ENCODE assay signal across 11 cellular contexts in genomic region chr9:98809311-98810105, GRCh38. TPM values are rescaled to one million over a fixed set of nuclear protein-coding genes. Genes with fewer than 3 reads are reported as not detected.
DNase-seq lines count a peak whose midpoint lies in the region; ATAC-seq and TF ChIP-seq lines count a peak whose summit lies in the region.
"Had no signal": no experiment of that assay in that cellular context is flagged by ENCODE, and none has a peak within 500 bp of the region (broad histone marks: within the 10 kb centered on the region; RNA-seq: fewer than 3 reads in every experiment).

No MANE protein-coding gene starts in this region.

- H3K4me1 Mint-ChIP-seq in H9 (peaks cover 38 to 54% of the 10 kb centered on the region in 2 experiments), mesothelial cell of epicardium (peaks cover 58% of the 10 kb centered on the region)
- peaks cover 31% of the 10 kb centered on the region for H3K4me1 Mint-ChIP-seq in activated naive CD8-positive, alpha-beta T cell treated with anti-CD3 and anti-CD28 coated beads, Interleukin-2, amount 50 U/mL, for 24 hours

- H3K27me3 Mint-ChIP-seq in H9 (ENCODE audit: low read depth) (peaks cover 27% of the 10 kb centered on the region), mesothelial cell of epicardium (ENCODE audit: low read depth) (peaks cover 18% of the 10 kb centered on the region)
- peaks cover 2% of the 10 kb centered on the region for H3K27me3 Mint-ChIP-seq in activated naive CD8-positive, alpha-beta T cell treated with anti-CD3 and anti-CD28 coated beads, Interleukin-2, amount 50 U/mL, for 24 hours

- H3K18ac ChIP-seq in H9 (ENCODE audit: insufficient read length, low read depth, low read length): no peak overlapping the region

- H3K4me1 ChIP-seq in BLaER1 treated with 17β-estradiol and CSF1 and Interleukin-3, amounts not matched to agents 10 nM and 100 nM: peaks cover 17 to 43% (median 25%) of the 10 kb centered on the region in 10 experiments; a peak in 19 of 20 replicates
- H3K4me1 ChIP-seq in H9 (ENCODE audit: insufficient read depth, low read length) (no peaks in the 10 kb centered on the region), gastrocnemius medialis (peaks cover 6 to 7% of the 10 kb centered on the region in 2 donors)

- H3K4ac ChIP-seq in H9 (ENCODE audit: low read depth, low read length): no peak overlapping the region

- no peak overlapping the region for H3K9ac ChIP-seq in BLaER1 treated with 17β-estradiol and CSF1 and Interleukin-3, amounts not matched to agents 10 nM and 100 nM
- H3K9ac ChIP-seq in H9 (ENCODE audit: extremely low read depth, insufficient read length, low read length): no peak overlapping the region

- H2AK5ac ChIP-seq in H9 (ENCODE audit: insufficient read length, low read length): no peak overlapping the region

- H4K91ac ChIP-seq in H9 (ENCODE audit: insufficient read length, low read depth, low read length): no peak overlapping the region

- no peak for DNase-seq in H9
- no peak for DNase-seq in activated naive CD8-positive, alpha-beta T cell treated with anti-CD3 and anti-CD28 coated beads, Interleukin-2, amount 50 U/mL, for 24 hours
- DNase-seq in mesothelial cell of epicardium (ENCODE audit: low spot score in 2 of 2, unreplicated experiment in 2 of 2): no peak
- no peak for DNase-seq in caudate nucleus (lab: John Stamatoyannopoulos, UW)
- DNase-seq in coronary artery (ENCODE audit: low spot score): no peak
- no peak for DNase-seq in gastrocnemius medialis
- DNase-seq: foreskin keratinocyte; HFFc6; stimulated activated CD4-positive, alpha-beta T cell treated with anti-CD3 and anti-CD28 coated beads, Interleukin-4, amount 100 ng/mL, for 1 hour had no signal

- no peak overlapping the region for H4K5ac ChIP-seq in H9 (ENCODE audit: insufficient read length, low read depth, low read length)

- H3K27ac ChIP-seq in BLaER1 treated with 17β-estradiol and CSF1 and Interleukin-3, amounts not matched to agents 10 nM and 100 nM: no peak overlapping the region
- H3K27ac ChIP-seq in H9 (ENCODE audit: insufficient read length, low read depth, low read length): no peak overlapping the region
- H3K27ac ChIP-seq in caudate nucleus (ENCODE audit: low read depth, low read length): no peak overlapping the region
- H3K27ac ChIP-seq in coronary artery: no peak overlapping the region
- no peak overlapping the region for H3K27ac ChIP-seq in gastrocnemius medialis
- H3K27ac ChIP-seq: foreskin keratinocyte had no signal

- no peak overlapping the region for H2AFZ ChIP-seq in H9 (ENCODE audit: low read length)

- H2BK5ac ChIP-seq in H9 (ENCODE audit: insufficient read length, low read length): no peak overlapping the region

- peaks cover 13 to 26% (median 19%) of the 10 kb centered on the region in 11 experiments; a peak in 21 of 22 replicates for H3K27me3 ChIP-seq in BLaER1 treated with 17β-estradiol and CSF1 and Interleukin-3, amounts not matched to agents 10 nM and 100 nM
- no peaks in the 10 kb centered on the region for H3K27me3 ChIP-seq in H9 (ENCODE audit: insufficient read depth, low read length)
- H3K27me3 ChIP-seq in gastrocnemius medialis: peaks cover 16 to 23% (median 21%) of the 10 kb centered on the region in 3 donors

- intact Hi-C loops in gastrocnemius medialis (cut with DNase I; ENCODE audit: low total_unique reads): no loop called here

- H2BK120ac ChIP-seq in H9 (ENCODE audit: low read depth, low read length, poor library complexity, severe bottlenecking): no peak overlapping the region

- H3K9me3 ChIP-seq in BLaER1 treated with 17β-estradiol and CSF1 and Interleukin-3, amounts not matched to agents 10 nM and 100 nM (replicated peaks in 1 of 11): peaks cover 0 to 20% (median 16%) of the 10 kb centered on the region in 11 experiments; a peak in 15 of 22 replicates
- no peaks in the 10 kb centered on the region for H3K9me3 ChIP-seq in H9 (ENCODE audit: control insufficient read depth, low read depth, low read length)
- H3K9me3 ChIP-seq in gastrocnemius medialis: no peaks in the 10 kb centered on the region

- H4K20me1 ChIP-seq in BLaER1 treated with 17β-estradiol and CSF1 and Interleukin-3, amounts not matched to agents 10 nM and 100 nM: peaks cover 0 to 11% (median 0%) of the 10 kb centered on the region in 11 experiments; a peak in 2 of 22 replicates
- no peaks in the 10 kb centered on the region for H4K20me1 ChIP-seq in H9 (ENCODE audit: control insufficient read depth, insufficient read depth, insufficient read length)

- no peaks in the 10 kb centered on the region for H3K79me1 ChIP-seq in H9 (ENCODE audit: insufficient read depth, low read depth, low read length, poor library complexity, severe bottlenecking)

- H4K8ac ChIP-seq in H9 (replicated peaks; ENCODE audit: insufficient read length, low read depth, low read length): no peak overlapping the region

- no peak overlapping the region for H3K4me3 ChIP-seq in BLaER1 treated with 17β-estradiol and CSF1 and Interleukin-3, amounts not matched to agents 10 nM and 100 nM
- H3K4me3 ChIP-seq in coronary artery: no peak overlapping the region
- H3K4me3 ChIP-seq in gastrocnemius medialis: no peak overlapping the region

- WGBS in H9 (ENCODE audit: extremely low coverage, insufficient read length, low lambda C conversion rate): no CpG with 5 or more reads among the region's 9 CpGs

- TF ChIP-seq CTCF in H9 (conservative IDR thresholded peaks at IDR 0.05): no peak
- no peak for TF ChIP-seq CTCF in mesothelial cell of epicardium (IDR thresholded peaks at IDR 0.05; ENCODE audit: unreplicated experiment)
- TF ChIP-seq CTCF in coronary artery (IDR thresholded peaks at IDR 0.05): no peak
- no peak for TF ChIP-seq CTCF in gastrocnemius medialis (IDR thresholded peaks at IDR 0.05 in 4 of 5, conservative IDR thresholded peaks at IDR 0.05 in 1 of 5)

- 0 out of 22 replicates have a peak, but pooled peaks cover 0 to 3% (median 0%) of the 10 kb centered on the region in 11 experiments for H3K36me3 ChIP-seq in BLaER1 treated with 17β-estradiol and CSF1 and Interleukin-3, amounts not matched to agents 10 nM and 100 nM
- H3K36me3 ChIP-seq in gastrocnemius medialis: no peaks in the 10 kb centered on the region

- no peak overlapping the region for H2BK12ac ChIP-seq in H9 (ENCODE audit: insufficient read length, low read depth, low read length)

- TF ChIP-seq POLR2A in gastrocnemius medialis (IDR thresholded peaks at IDR 0.05): no peak

- in situ Hi-C loops in gastrocnemius medialis (cut with MboI; ENCODE audit: low sequenced_read_pairs in 4 of 4): no loop called here

- peak overlapping the region in 2 of 3 experiments; percentile 74 to 97; a peak in 3 of 7 replicates for H3K27ac Mint-ChIP-seq in H9
- no peak overlapping the region for H3K27ac Mint-ChIP-seq in activated naive CD8-positive, alpha-beta T cell treated with anti-CD3 and anti-CD28 coated beads, Interleukin-2, amount 50 U/mL, for 24 hours
- H3K27ac Mint-ChIP-seq in mesothelial cell of epicardium: peak overlapping the region; percentile 13
- H3K27ac Mint-ChIP-seq: HFFc6 had no signal

- H3K4me3 Mint-ChIP-seq in H9 (peak overlapping the region in 1 of 2 experiments; percentile 87; a peak in 3 of 5 replicates), mesothelial cell of epicardium (peak overlapping the region; percentile 76)
- peak overlapping the region; percentile 82 for H3K4me3 Mint-ChIP-seq in activated naive CD8-positive, alpha-beta T cell treated with anti-CD3 and anti-CD28 coated beads, Interleukin-2, amount 50 U/mL, for 24 hours
- H3K4me3 Mint-ChIP-seq: HFFc6 had no signal

- no peak overlapping the region for H2BK20ac ChIP-seq in H9 (ENCODE audit: low read depth, low read length, poor library complexity, severe bottlenecking)

- H3K9me3 Mint-ChIP-seq in H9: no peaks in the 10 kb centered on the region
- H3K9me3 Mint-ChIP-seq in activated naive CD8-positive, alpha-beta T cell treated with anti-CD3 and anti-CD28 coated beads, Interleukin-2, amount 50 U/mL, for 24 hours: no peaks in the 10 kb centered on the region
- H3K9me3 Mint-ChIP-seq in mesothelial cell of epicardium: peaks cover 11% of the 10 kb centered on the region

- H3K36me3 Mint-ChIP-seq in H9 (ENCODE audit: insufficient read depth in 1 of 3, low read depth in 3 of 3) (peaks cover 0 to 16% (median 0%) of the 10 kb centered on the region in 3 experiments; a peak in 2 of 7 replicates), mesothelial cell of epicardium (peaks cover 8% of the 10 kb centered on the region)
- peaks cover 5% of the 10 kb centered on the region for H3K36me3 Mint-ChIP-seq in activated naive CD8-positive, alpha-beta T cell treated with anti-CD3 and anti-CD28 coated beads, Interleukin-2, amount 50 U/mL, for 24 hours (ENCODE audit: low read depth)

- H3K4me2 ChIP-seq in BLaER1 treated with 17β-estradiol and CSF1 and Interleukin-3, amounts not matched to agents 10 nM and 100 nM: peak overlapping the region in 8 of 11 experiments; percentile 93 to 100 (median 99); a peak in 16 of 22 replicates
- no peak overlapping the region for H3K4me2 ChIP-seq in H9 (ENCODE audit: insufficient read depth, insufficient read length, low read length)

- no peak overlapping the region for H3K56ac ChIP-seq in H9 (ENCODE audit: insufficient read length, low read depth, low read length)

- peaks cover 8% of the 10 kb centered on the region for H3K23me2 ChIP-seq in H9 (ENCODE audit: insufficient read length, low read depth, low read length, poor library complexity, severe bottlenecking)

- no peak for ATAC-seq in activated naive CD8-positive, alpha-beta T cell treated with anti-CD3 and anti-CD28 coated beads, Interleukin-2, amount 50 U/mL, for 24 hours
- ATAC-seq in HG02798 (IDR thresholded peaks at IDR 0.05; ENCODE audit: poor library complexity, unreplicated experiment) (no peak), gastrocnemius medialis (no peak)
- ATAC-seq: foreskin keratinocyte had no signal

- H2BK15ac ChIP-seq in H9 (ENCODE audit: low read depth, low read length): no peak overlapping the region

- no peak overlapping the region for H3K14ac ChIP-seq in H9 (ENCODE audit: insufficient read depth, low read length)

- H3K79me2 ChIP-seq in H9 (ENCODE audit: insufficient read depth, low read length): no peaks in the 10 kb centered on the region

- H3T11ph ChIP-seq in H9 (ENCODE audit: low read length): no peak overlapping the region

- H3K23ac ChIP-seq in H9 (ENCODE audit: insufficient read length, low read depth, low read length): no peak overlapping the region

RNA-seq across cellular contexts. Expression of gene GALNT12, which starts 2.0 kb away (rescaled TPM):
- total RNA-seq in H9 (2021): 18.0 and 18.5 TPM in 2 replicates
- total RNA-seq in mesothelial cell of epicardium: 10.1 to 10.6 TPM (median 10.3 TPM) in 3 replicates
- 1 to 10 TPM in 2 of 4 donors, under 1 TPM in 2; 0.55 to 1.6 (median 1.1) TPM for total RNA-seq in gastrocnemius medialis

RNA-seq across cellular contexts. Expression of gene ANKS6, which starts 13.2 kb away (rescaled TPM):
- total RNA-seq in H9 (2021) (44.5 and 46.3 TPM in 2 replicates), mesothelial cell of epicardium (40.5 to 48.6 TPM (median 42.0 TPM) in 3 replicates), gastrocnemius medialis (1 to 10 TPM; 3.9 to 7.0 (median 4.4) TPM)
